ENCODE assay signal across 8 cellular contexts in genomic region chr9:36486454-36486932, GRCh38.
DNase-seq lines count a peak whose midpoint lies in the region; ATAC-seq, FAIRE-seq and TF ChIP-seq lines count a peak whose summit lies in the region.

No MANE protein-coding gene starts in this region.

- H3K27me3 ChIP-seq in Peyer's patch (no peaks in the 10 kb centered on the region), thyroid gland (no peaks in the 10 kb centered on the region)

- ATAC-seq in GM21526 (IDR thresholded peaks at IDR 0.05; ENCODE audit: low FRiP score, unreplicated experiment) = peak; percentile 2
- ATAC-seq in GM21381 (IDR thresholded peaks at IDR 0.05; ENCODE audit: unreplicated experiment) = no peak

- DNase-seq in Peyer's patch (peak in 1 of 3 donors; percentile 56), choroid plexus epithelial cell (ENCODE audit: low read depth) (no peak), medulla oblongata (ENCODE audit: extremely low spot score) (peak; percentile 20), thyroid gland (peak; percentile 30 to 34), D721Med (ENCODE audit: insufficient read length, low spot score) (no peak)

- TF ChIP-seq CTCF in C4-2B (conservative IDR thresholded peaks at IDR 0.05) (no peak), Peyer's patch (IDR thresholded peaks at IDR 0.05) (no peak), choroid plexus epithelial cell (conservative IDR thresholded peaks at IDR 0.05; ENCODE audit: low read depth, low read length) (no peak), thyroid gland (IDR thresholded peaks at IDR 0.05) (no peak), D721Med (IDR thresholded peaks at IDR 0.05; ENCODE audit: insufficient read depth, missing control alignments) (no peak)

- peaks cover 0 to 30% (median 9%) of the 10 kb centered on the region in 4 donors for H3K4me1 ChIP-seq in Peyer's patch
- peaks cover 12 to 28% of the 10 kb centered on the region in 2 donors for H3K4me1 ChIP-seq in thyroid gland

- H3K36me3 ChIP-seq in Peyer's patch (no peaks in the 10 kb centered on the region), thyroid gland (no peaks in the 10 kb centered on the region)

- intact Hi-C loops in thyroid gland (cut with DNase I) = loop anchor here (10.0 kb wide), 1 partner anchor 82 kb away; the partner anchor contains the start of gene RNF38

- no peak for TF ChIP-seq POLR2A in Peyer's patch (IDR thresholded peaks at IDR 0.05)
- no peak for TF ChIP-seq POLR2A in thyroid gland (IDR thresholded peaks at IDR 0.05)

- H3K9me3 ChIP-seq in Peyer's patch (no peaks in the 10 kb centered on the region), thyroid gland (no peaks in the 10 kb centered on the region)

- FAIRE-seq in D721Med (lab: Jason Lieb, UNC) = no peak

- peak overlapping the region; percentile 77 to 98 (median 87) for H3K4me3 ChIP-seq in Peyer's patch
- peak overlapping the region; percentile 93 for H3K4me3 ChIP-seq in choroid plexus epithelial cell (ENCODE audit: low read depth, low read length)
- peak overlapping the region; percentile 80 to 99 (median 90) for H3K4me3 ChIP-seq in thyroid gland (replicated peaks in 1 of 3)

- 0 to 5% methylated on average over 16 to 22 of the region's 22 CpGs for WGBS in thyroid gland, 2 donors

- H3K27ac ChIP-seq in C4-2B (peak overlapping the region; percentile 80), Peyer's patch (peak overlapping the region; percentile 83 to 96 (median 92)), thyroid gland (peak overlapping the region; percentile 63 to 86 (median 79))

Comparison
In these comparisons a context has a peak if more than half of its experiments do, and no peak if none do; other contexts are left out.
1. DNase-seq: peak in medulla oblongata (single experiment) and thyroid gland (2 of 2); none in choroid plexus epithelial cell (single experiment) and D721Med (single experiment).
2. Peak in every context shown above with its lines, with median percentiles within 50 percentile points of each other: H3K27ac ChIP-seq and H3K4me3 ChIP-seq.